1 cellular context compared by ENCODE assay signal in the genomic region with DNA sequence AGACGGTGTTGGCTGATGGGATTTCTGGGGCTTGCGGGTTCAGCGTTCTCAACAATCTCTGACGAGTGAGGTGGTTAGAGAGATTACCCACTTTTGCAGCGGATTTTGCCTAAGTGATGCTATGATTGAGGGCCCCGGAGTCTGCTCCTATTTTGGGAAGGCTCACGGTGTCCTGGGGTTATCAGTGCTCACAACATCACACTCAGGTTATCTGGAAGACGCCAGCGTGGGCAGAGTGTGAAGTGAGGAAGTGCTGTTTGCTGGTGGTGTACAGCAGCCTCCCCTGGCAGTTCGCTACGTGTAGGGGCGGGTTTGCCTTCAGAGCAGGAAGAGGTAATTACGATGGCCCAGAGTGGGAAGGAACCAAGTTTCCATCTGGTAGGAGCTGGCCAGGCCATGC.
TF ChIP-seq lines count a peak whose summit lies in the region.

No MANE protein-coding gene starts in this region.

TF ChIP-seq in H1, 55 proteins besides CTCF, POLR2A, EP300 and RAD21:
- TF ChIP-seq CHD1 (IDR thresholded peaks at IDR 0.05; ENCODE audit: low read depth, low read length) (no peak), KDM4A (IDR thresholded peaks at IDR 0.05; ENCODE audit: low read depth, low read length, severe bottlenecking) (no peak), EGR1 (IDR thresholded peaks at IDR 0.05; ENCODE audit: borderline replicate concordance, low read depth, low read length) (no peak), BRCA1 (IDR thresholded peaks at IDR 0.05; ENCODE audit: low read depth, low read length) (no peak), USF2 (IDR thresholded peaks at IDR 0.05; ENCODE audit: low read length) (no peak), SAP30 (IDR thresholded peaks at IDR 0.05; ENCODE audit: insufficient read depth, insufficient replicate concordance, low read length) (no peak)
